In genomic region chr21:32956257-32956656, GRCh38 we compare ENCODE assay signal across 2 cellular contexts.
TF ChIP-seq lines count a peak whose summit lies in the region.

No MANE protein-coding gene starts in this region.

TF ChIP-seq in GM23338, 12 proteins besides CTCF, POLR2A, EP300 and RAD21:
- TF ChIP-seq ETS1 (IDR thresholded peaks at IDR 0.05) (no peak), NANOG (IDR thresholded peaks at IDR 0.05; ENCODE audit: borderline replicate concordance) (no peak), POLR2AphosphoS5 (IDR thresholded peaks at IDR 0.05; ENCODE audit: low read depth) (no peak), ZNF114 (CRISPR knock-in tag; IDR thresholded peaks at IDR 0.05) (no peak), EZH2phosphoT487 (IDR thresholded peaks at IDR 0.05; ENCODE audit: unreplicated experiment) (no peak), CREB1 (CRISPR knock-in tag; IDR thresholded peaks at IDR 0.05; ENCODE audit: low read depth) (no peak), ZNF462 (CRISPR knock-in tag; IDR thresholded peaks at IDR 0.05) (no peak), JUNB (IDR thresholded peaks at IDR 0.05; ENCODE audit: unreplicated experiment) (no peak), STAT1 (IDR thresholded peaks at IDR 0.05; ENCODE audit: unreplicated experiment) (no peak), ZNF331 (CRISPR knock-in tag; IDR thresholded peaks at IDR 0.05; ENCODE audit: low read depth) (no peak), EZH2 (IDR thresholded peaks at IDR 0.05; ENCODE audit: low read depth, unreplicated experiment) (no peak)
- TF ChIP-seq, protein P1, sequence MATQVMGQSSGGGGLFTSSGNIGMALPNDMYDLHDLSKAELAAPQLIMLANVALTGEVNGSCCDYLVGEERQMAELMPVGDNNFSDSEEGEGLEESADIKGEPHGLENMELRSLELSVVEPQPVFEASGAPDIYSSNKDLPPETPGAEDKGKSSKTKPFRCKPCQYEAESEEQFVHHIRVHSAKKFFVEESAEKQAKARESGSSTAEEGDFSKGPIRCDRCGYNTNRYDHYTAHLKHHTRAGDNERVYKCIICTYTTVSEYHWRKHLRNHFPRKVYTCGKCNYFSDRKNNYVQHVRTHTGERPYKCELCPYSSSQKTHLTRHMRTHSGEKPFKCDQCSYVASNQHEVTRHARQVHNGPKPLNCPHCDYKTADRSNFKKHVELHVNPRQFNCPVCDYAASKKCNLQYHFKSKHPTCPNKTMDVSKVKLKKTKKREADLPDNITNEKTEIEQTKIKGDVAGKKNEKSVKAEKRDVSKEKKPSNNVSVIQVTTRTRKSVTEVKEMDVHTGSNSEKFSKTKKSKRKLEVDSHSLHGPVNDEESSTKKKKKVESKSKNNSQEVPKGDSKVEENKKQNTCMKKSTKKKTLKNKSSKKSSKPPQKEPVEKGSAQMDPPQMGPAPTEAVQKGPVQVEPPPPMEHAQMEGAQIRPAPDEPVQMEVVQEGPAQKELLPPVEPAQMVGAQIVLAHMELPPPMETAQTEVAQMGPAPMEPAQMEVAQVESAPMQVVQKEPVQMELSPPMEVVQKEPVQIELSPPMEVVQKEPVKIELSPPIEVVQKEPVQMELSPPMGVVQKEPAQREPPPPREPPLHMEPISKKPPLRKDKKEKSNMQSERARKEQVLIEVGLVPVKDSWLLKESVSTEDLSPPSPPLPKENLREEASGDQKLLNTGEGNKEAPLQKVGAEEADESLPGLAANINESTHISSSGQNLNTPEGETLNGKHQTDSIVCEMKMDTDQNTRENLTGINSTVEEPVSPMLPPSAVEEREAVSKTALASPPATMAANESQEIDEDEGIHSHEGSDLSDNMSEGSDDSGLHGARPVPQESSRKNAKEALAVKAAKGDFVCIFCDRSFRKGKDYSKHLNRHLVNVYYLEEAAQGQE (IDR thresholded peaks at IDR 0.05; ENCODE audit: unreplicated experiment): no peak

TF ChIP-seq in H1, 55 proteins besides CTCF, POLR2A, EP300 and RAD21:
- no peak for TF ChIP-seq RFX5 (IDR thresholded peaks at IDR 0.05; ENCODE audit: borderline replicate concordance, low read depth, low read length)
- TF ChIP-seq CBX5 (IDR thresholded peaks at IDR 0.05; ENCODE audit: low read depth, low read length): no peak
- TF ChIP-seq RXRA (IDR thresholded peaks at IDR 0.05; ENCODE audit: insufficient read depth, low read depth, low read length): no peak
- TF ChIP-seq SIN3A (conservative IDR thresholded peaks at IDR 0.05 in 1 of 2, IDR thresholded peaks at IDR 0.05 in 1 of 2; ENCODE audit: low read depth in 1 of 2, low read length in 2 of 2): no peak
- TF ChIP-seq EGR1 (IDR thresholded peaks at IDR 0.05; ENCODE audit: borderline replicate concordance, low read depth, low read length): no peak
